ENCODE assay signal across 33 cellular contexts in the genomic region with DNA sequence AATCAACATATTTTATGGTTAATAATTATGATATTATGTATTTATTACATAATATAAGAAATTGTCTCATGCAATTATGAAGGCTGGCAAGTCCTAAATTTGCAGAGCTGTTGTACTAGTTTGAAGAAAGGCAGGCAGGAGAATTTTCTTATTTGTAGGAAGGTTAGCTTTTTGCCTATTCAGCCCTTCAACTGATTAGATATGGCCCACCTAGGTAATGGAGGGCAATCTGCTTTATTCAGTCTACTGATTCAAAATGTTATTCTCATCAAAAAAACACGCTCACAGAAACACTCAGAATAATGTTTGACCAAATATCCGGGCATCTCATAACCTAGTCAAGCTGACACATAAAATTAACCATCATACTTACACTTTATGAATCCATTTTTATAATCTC.
"Had no signal": no experiment of that assay in that cellular context is flagged by ENCODE, and none has a peak within 500 bp of the region (broad histone marks: within the 10 kb centered on the region; RNA-seq: fewer than 3 reads in every experiment).

No MANE protein-coding gene starts in this region.

- FAIRE-seq: astrocyte, bronchial epithelial cell had no signal

- H3K9me3 ChIP-seq: adrenal gland, ascending aorta, body of pancreas, breast epithelium had no signal

- H3K36me3 ChIP-seq: adrenal gland, ascending aorta, brain microvascular endothelial cell, breast epithelium, cardiac muscle cell had no signal

- H3K27ac ChIP-seq: adrenal gland, ascending aorta, body of pancreas, brain microvascular endothelial cell, breast epithelium, cardiac muscle cell had no signal

- H3K27me3 ChIP-seq: adrenal gland, ascending aorta, body of pancreas, brain microvascular endothelial cell, breast epithelium, cardiac muscle cell had no signal

- ATAC-seq: activated naive CD4-positive, alpha-beta T cell treated with anti-CD3 and anti-CD28 coated beads, Interleukin-2, amount 50 U/mL, for 72 hours; activated naive CD8-positive, alpha-beta T cell treated with anti-CD3 and anti-CD28 coated beads, Interleukin-2, amount 50 U/mL, for 24 hours; activated T-cell treated with anti-CD3 and anti-CD28 coated beads, Interleukin-2, amount 50 U/mL, for 4 hours; activated T-cell treated with anti-CD3 and anti-CD28 coated beads, Interleukin-2, amount 50 U/mL, for 72 hours; activated T-helper 17 cell treated with anti-CD3 and anti-CD28 coated beads, Interleukin-2, amount 50 U/mL, for 72 hours; body of pancreas had no signal

- H3K4me1 ChIP-seq: adrenal gland, ascending aorta, body of pancreas, breast epithelium had no signal

- H3K4me3 ChIP-seq: adrenal gland, ascending aorta, body of pancreas, breast epithelium, cardiac muscle cell had no signal

- DNase-seq: activated effector memory CD4-positive, alpha-beta T cell treated with anti-CD3 and anti-CD28 coated beads, Interleukin-2, amount 50 U/mL, for 16 hours; activated effector memory CD4-positive, alpha-beta T cell treated with Interleukin-2 at 50 U/mL for 16 hours; activated gamma-delta T cell; activated gamma-delta T cell treated with Interleukin-2 at 50 U/mL for 16 hours; activated naive CD4-positive, alpha-beta T cell; activated naive CD4-positive, alpha-beta T cell treated with anti-CD3 and anti-CD28 coated beads for 36 hours; activated naive CD4-positive, alpha-beta T cell treated with anti-CD3 and anti-CD28 coated beads, Interleukin-2, amount 10 ng/mL, durations not matched to agents 7 days and 5 days; activated naive CD4-positive, alpha-beta T cell treated with anti-CD3 and anti-CD28 coated beads, Interleukin-2, amount 50 U/mL, for 16 hours; activated naive CD4-positive, alpha-beta T cell treated with Interleukin-2 at 50 U/mL for 16 hours; activated naive CD8-positive, alpha-beta T cell treated with anti-CD3 and anti-CD28 coated beads for 36 hours; activated naive CD8-positive, alpha-beta T cell treated with anti-CD3 and anti-CD28 coated beads, Interleukin-2, amount 10 ng/mL, durations not matched to agents 7 days and 5 days; activated naive CD8-positive, alpha-beta T cell treated with anti-CD3 and anti-CD28 coated beads, Interleukin-2, amount 50 U/mL, for 24 hours; activated T-cell treated with anti-CD3 and anti-CD28 coated beads, Interleukin-2, amount 50 U/mL, for 24 hours; activated T-cell treated with anti-CD3 and anti-CD28 coated beads, Interleukin-2, amount 50 U/mL, for 4 hours; activated T-cell treated with anti-CD3 and anti-CD28 coated beads, Interleukin-2, amount 50 U/mL, for 48 hours; activated T-cell treated with anti-CD3 and anti-CD28 coated beads, Interleukin-2, amount 50 U/mL, for 72 hours; adrenal gland; amniotic stem cell; amygdala; anterior cingulate cortex; aorta; body of pancreas; brain microvascular endothelial cell; caudate nucleus; central memory CD4-positive, alpha-beta T cell; cerebellar nuclear complex had no signal
